9 cellular contexts compared by ENCODE assay signal in the genomic region with DNA sequence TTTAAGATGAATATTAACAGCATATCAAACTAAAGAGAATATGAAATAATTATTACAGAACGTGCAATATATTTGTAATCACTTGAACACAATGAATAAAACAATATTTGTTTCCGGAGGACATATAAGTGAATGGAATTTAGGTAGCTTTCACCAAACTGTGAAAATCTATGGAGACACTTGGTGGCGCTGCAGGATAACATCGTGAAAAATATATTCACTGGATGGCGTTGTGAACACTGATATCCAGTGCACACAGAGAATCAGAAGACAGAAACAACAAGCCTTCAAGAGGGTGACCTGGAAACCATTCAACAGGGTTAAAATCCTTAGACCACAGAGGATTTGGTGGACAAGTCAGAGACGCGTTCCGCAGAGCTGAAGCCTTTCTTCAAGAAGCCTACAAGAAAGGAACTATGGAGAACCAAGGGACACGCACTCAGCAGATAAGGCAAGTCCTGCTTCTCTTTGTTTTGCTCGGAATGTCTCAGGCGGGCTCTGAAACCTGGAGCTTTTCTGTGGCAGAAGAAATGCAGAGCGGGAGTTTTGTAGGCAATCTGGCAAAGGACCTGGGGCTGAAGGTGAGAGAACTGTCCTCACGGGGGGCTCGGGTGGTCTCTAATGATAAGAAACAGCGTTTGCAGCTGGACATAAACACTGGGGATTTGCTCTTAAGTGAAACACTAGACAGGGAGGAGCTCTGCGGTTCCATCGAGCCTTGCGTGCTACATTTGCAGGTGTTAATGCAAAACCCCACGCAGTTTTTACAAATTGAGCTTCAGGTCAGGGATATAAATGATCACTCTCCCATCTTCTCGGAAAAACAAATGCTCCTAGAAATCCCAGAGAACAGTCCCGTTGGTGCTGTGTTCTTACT. TPM values are rescaled to one million over a fixed set of nuclear protein-coding genes. Genes with fewer than 3 reads are reported as not detected.
A peak's percentile ranks its signal among the peaks of the same experiment; 100 is the strongest.
DNase-seq lines count a peak whose midpoint lies in the region; ATAC-seq, FAIRE-seq and TF ChIP-seq lines count a peak whose summit lies in the region.
"Had no signal": no experiment of that assay in that cellular context is flagged by ENCODE, and none has a peak within 500 bp of the region (broad histone marks: within the 10 kb centered on the region; RNA-seq: fewer than 3 reads in every experiment).

A gene (plus strand): TSS at position 269 of the 877 bp plus-strand sequence. CDS start 148 bp downstream, at position 417.

- H3K4me3 ChIP-seq in lung: peak within 1 kb of the TSS; percentile 22
- H3K4me3 ChIP-seq in small intestine (ENCODE audit: low read depth in 1 of 2, low read length in 2 of 2): no peak within 1 kb of the TSS
- no peak within 1 kb of the TSS for H3K4me3 ChIP-seq in transverse colon

- H3K27ac ChIP-seq in lung (ENCODE audit: low read depth in 1 of 2, low read length in 1 of 2) (no peak within 1 kb of the TSS), small intestine (ENCODE audit: low read depth in 1 of 2, low read length in 1 of 2) (no peak within 1 kb of the TSS), transverse colon (no peak within 1 kb of the TSS)

- H3K36me3 ChIP-seq in lung (ENCODE audit: control insufficient read depth in 2 of 2, insufficient read depth in 2 of 2, low read length in 2 of 2) (no peaks in the 10 kb centered on the region), small intestine (ENCODE audit: control insufficient read depth in 2 of 2, insufficient read depth in 2 of 2, low read length in 2 of 2) (no peaks in the 10 kb centered on the region), transverse colon (no peaks in the 10 kb centered on the region)

- FAIRE-seq in small intestine (lab: Jason Lieb, UNC): no peak

- peak; percentile 46 for TF ChIP-seq RAD21 in Ishikawa (IDR thresholded peaks at IDR 0.05; ENCODE audit: low read depth)

- H3K27me3 ChIP-seq in lung (ENCODE audit: control insufficient read depth, insufficient read depth) (no peaks in the 10 kb centered on the region), small intestine (ENCODE audit: control insufficient read depth in 2 of 2, insufficient read depth in 2 of 2, low read length in 2 of 2) (no peaks in the 10 kb centered on the region), transverse colon (no peaks in the 10 kb centered on the region)

- intact Hi-C loops in transverse colon (cut with DNase I; ENCODE audit: low total_unique reads): no loop called here

- 28 to 39% methylated on average over 21 of the region's 21 CpGs for WGBS in lung, 2 donors
- WGBS in small intestine, 3 donors: 36 to 52% (median 40%) methylated on average over 21 of the region's 21 CpGs
- WGBS in transverse colon (ENCODE audit: low coverage in 1 of 2), 2 donors: 51 to 60% methylated on average over 16 to 21 of the region's 21 CpGs

- H3K4me1 ChIP-seq in lung (ENCODE audit: control insufficient read depth in 2 of 2, insufficient read depth in 2 of 2, low read length in 2 of 2): peaks cover 0 to 1% of the 10 kb centered on the region in 2 donors
- no peaks in the 10 kb centered on the region for H3K4me1 ChIP-seq in small intestine (ENCODE audit: control insufficient read depth in 2 of 2, insufficient read depth in 1 of 2, low read depth in 1 of 2, low read length in 1 of 2)
- no peaks in the 10 kb centered on the region for H3K4me1 ChIP-seq in transverse colon

- no peak for TF ChIP-seq EP300 in Ishikawa (IDR thresholded peaks at IDR 0.05; ENCODE audit: borderline replicate concordance)
- TF ChIP-seq EP300 in transverse colon (IDR thresholded peaks at IDR 0.05; ENCODE audit: low read depth): no peak

- peaks cover 15 to 31% of the 10 kb centered on the region in 2 donors for H3K9me3 ChIP-seq in lung (ENCODE audit: control insufficient read depth in 2 of 2, insufficient read depth in 1 of 2, low read length in 1 of 2)
- H3K9me3 ChIP-seq in small intestine (ENCODE audit: control insufficient read depth, low read depth): no peaks in the 10 kb centered on the region
- H3K9me3 ChIP-seq in transverse colon: peaks cover 41 to 61% of the 10 kb centered on the region in 2 donors

- DNase-seq in COLO668 (lab: John Stamatoyannopoulos, UW; ENCODE audit: unreplicated experiment) (peak; percentile 2), RPMI8226 (peak; percentile 19), lung (ENCODE audit: low spot score) (no peak), small intestine (no peak), transverse colon (no peak)
- DNase-seq: HCEC 1CT had no signal

- no peak for TF ChIP-seq CTCF in lung (IDR thresholded peaks at IDR 0.05; ENCODE audit: control extremely low read depth, extremely low read depth)
- peak in 1 of 5 experiments; percentile 6 for TF ChIP-seq CTCF in transverse colon (IDR thresholded peaks at IDR 0.05)

- TF ChIP-seq POLR2A in transverse colon (IDR thresholded peaks at IDR 0.05): no peak

- in situ Hi-C loops in transverse colon (cut with MboI; ENCODE audit: low pct_ligation_motif_present in 1 of 4, low pct_unique_long_range_greater_than_20kb in 1 of 4, low sequenced_read_pairs in 3 of 4): loop anchor here (25.0 kb wide), 2 partner anchors 188 to 363 kb away; a partner anchor contains a TSS

- ATAC-seq in lung (ENCODE audit: insufficient read depth, low FRiP score) (no peak), GM18511 (IDR thresholded peaks at IDR 0.05; ENCODE audit: unreplicated experiment) (no peak), GM19328 (IDR thresholded peaks at IDR 0.05; ENCODE audit: unreplicated experiment) (no peak)

TF ChIP-seq in Ishikawa, 13 proteins besides CTCF, POLR2A, EP300 and RAD21:
- TF ChIP-seq TAF1 (IDR thresholded peaks at IDR 0.05; ENCODE audit: low read depth) (no peak), EGR1 (IDR thresholded peaks at IDR 0.05) (no peak), FOXM1 (IDR thresholded peaks at IDR 0.05; ENCODE audit: borderline replicate concordance, low read depth) (no peak), NFIC (IDR thresholded peaks at IDR 0.05) (no peak), TCF12 (IDR thresholded peaks at IDR 0.05; ENCODE audit: low read depth) (no peak), CEBPB (IDR thresholded peaks at IDR 0.05) (no peak), CREB1 (IDR thresholded peaks at IDR 0.05; ENCODE audit: low read depth) (no peak), TEAD4 (IDR thresholded peaks at IDR 0.05) (no peak), YY1 (IDR thresholded peaks at IDR 0.05; ENCODE audit: low read depth) (no peak), ZBTB7A (IDR thresholded peaks at IDR 0.05; ENCODE audit: low read depth) (no peak)
- TF ChIP-seq, protein P1, sequence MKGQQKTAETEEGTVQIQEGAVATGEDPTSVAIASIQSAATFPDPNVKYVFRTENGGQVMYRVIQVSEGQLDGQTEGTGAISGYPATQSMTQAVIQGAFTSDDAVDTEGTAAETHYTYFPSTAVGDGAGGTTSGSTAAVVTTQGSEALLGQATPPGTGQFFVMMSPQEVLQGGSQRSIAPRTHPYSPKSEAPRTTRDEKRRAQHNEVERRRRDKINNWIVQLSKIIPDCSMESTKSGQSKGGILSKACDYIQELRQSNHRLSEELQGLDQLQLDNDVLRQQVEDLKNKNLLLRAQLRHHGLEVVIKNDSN (IDR thresholded peaks at IDR 0.05): no peak
- TF ChIP-seq, protein P2, sequence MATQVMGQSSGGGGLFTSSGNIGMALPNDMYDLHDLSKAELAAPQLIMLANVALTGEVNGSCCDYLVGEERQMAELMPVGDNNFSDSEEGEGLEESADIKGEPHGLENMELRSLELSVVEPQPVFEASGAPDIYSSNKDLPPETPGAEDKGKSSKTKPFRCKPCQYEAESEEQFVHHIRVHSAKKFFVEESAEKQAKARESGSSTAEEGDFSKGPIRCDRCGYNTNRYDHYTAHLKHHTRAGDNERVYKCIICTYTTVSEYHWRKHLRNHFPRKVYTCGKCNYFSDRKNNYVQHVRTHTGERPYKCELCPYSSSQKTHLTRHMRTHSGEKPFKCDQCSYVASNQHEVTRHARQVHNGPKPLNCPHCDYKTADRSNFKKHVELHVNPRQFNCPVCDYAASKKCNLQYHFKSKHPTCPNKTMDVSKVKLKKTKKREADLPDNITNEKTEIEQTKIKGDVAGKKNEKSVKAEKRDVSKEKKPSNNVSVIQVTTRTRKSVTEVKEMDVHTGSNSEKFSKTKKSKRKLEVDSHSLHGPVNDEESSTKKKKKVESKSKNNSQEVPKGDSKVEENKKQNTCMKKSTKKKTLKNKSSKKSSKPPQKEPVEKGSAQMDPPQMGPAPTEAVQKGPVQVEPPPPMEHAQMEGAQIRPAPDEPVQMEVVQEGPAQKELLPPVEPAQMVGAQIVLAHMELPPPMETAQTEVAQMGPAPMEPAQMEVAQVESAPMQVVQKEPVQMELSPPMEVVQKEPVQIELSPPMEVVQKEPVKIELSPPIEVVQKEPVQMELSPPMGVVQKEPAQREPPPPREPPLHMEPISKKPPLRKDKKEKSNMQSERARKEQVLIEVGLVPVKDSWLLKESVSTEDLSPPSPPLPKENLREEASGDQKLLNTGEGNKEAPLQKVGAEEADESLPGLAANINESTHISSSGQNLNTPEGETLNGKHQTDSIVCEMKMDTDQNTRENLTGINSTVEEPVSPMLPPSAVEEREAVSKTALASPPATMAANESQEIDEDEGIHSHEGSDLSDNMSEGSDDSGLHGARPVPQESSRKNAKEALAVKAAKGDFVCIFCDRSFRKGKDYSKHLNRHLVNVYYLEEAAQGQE (IDR thresholded peaks at IDR 0.05; ENCODE audit: low read depth): no peak
- TF ChIP-seq, protein P3, sequence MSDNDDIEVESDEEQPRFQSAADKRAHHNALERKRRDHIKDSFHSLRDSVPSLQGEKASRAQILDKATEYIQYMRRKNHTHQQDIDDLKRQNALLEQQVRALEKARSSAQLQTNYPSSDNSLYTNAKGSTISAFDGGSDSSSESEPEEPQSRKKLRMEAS (IDR thresholded peaks at IDR 0.05): no peak

RNA-seq across cellular contexts. Expression of the gene that starts here (rescaled TPM):
- total RNA-seq in lung (1 to 10 TPM; 2.2 to 9.6 TPM), transverse colon (1 to 10 TPM in 1 of 4 donors, under 1 TPM in 3; 0.20 to 1.5 (median 0.61) TPM)
- polyA plus RNA-seq in lung (under 1 TPM; 0.44 to 0.53 TPM), small intestine (under 1 TPM in 1 of 3 donors, not detected in 2; 0.27 TPM)

Comparison
In these comparisons a context has a peak if more than half of its experiments do, and no peak if none do; other contexts are left out.
1. DNase-seq: peak in COLO668 (single experiment) and RPMI8226 (single experiment); none in lung (single experiment), small intestine (single experiment) and transverse colon (single experiment).